In the genomic region with DNA sequence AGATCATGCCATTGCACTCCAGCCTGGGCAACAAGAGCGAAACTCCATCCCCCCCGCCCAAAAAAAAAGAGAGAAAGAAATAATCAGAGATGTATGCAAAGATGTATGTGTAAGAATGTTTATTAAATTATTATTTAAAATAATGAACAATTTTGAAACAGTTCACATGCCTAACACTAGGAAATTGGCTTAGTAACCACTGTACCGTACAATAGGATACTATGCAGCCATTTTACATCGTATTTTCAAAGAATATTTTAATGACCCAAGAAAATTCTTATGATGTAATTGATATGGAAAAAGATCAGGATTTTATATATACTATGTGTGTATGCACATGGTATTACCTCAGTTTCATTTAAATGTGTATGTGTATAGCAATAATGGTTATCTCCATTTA, we compare ENCODE assay signal across 19 cellular contexts.
DNase-seq lines count a peak whose midpoint lies in the region; TF ChIP-seq lines count a peak whose summit lies in the region.
"Had no signal": no experiment of that assay in that cellular context is flagged by ENCODE, and none has a peak within 500 bp of the region (broad histone marks: within the 10 kb centered on the region; RNA-seq: fewer than 3 reads in every experiment).

No MANE protein-coding gene starts in this region.

- TF ChIP-seq CTCF in AG10803 (conservative IDR thresholded peaks at IDR 0.05; ENCODE audit: low read length) (peak; percentile 31; the same call in 1 of the 2 replicates), RWPE1 (conservative IDR thresholded peaks at IDR 0.05; ENCODE audit: low read depth) (no peak), fibroblast of villous mesenchyme (IDR thresholded peaks at IDR 0.05; ENCODE audit: insufficient read depth, low read depth, low read length) (peak; percentile 17)

- intact Hi-C loops in posterior vena cava (cut with DNase I): no loop called here

- POLR2A ChIA-PET in RWPE1 (lab: Yijun Ruan, JAX; ENCODE audit: low non-redundant PET): no interaction called here

- H3K4me3 ChIP-seq in AG10803 (ENCODE audit: low read length) (no peak overlapping the region), fibroblast of villous mesenchyme (ENCODE audit: low read depth, low read length) (no peak overlapping the region)
- H3K4me3 ChIP-seq: BLaER1, MG63, SJSA1 had no signal

- H3K27ac ChIP-seq in RWPE1: peak overlapping the region; percentile 20; the same call in 1 of the 2 replicates
- H3K27ac ChIP-seq: BLaER1, SJSA1 had no signal

- no peak for TF ChIP-seq POLR2A in erythroblast (IDR thresholded peaks at IDR 0.05; ENCODE audit: low read length)

- DNase-seq in AG10803 (ENCODE audit: low read depth): no peak
- DNase-seq in RWPE1 (ENCODE audit: low spot score): no peak
- DNase-seq in fibroblast of villous mesenchyme (ENCODE audit: low read depth): no peak
- peak; percentile 9 for DNase-seq in posterior vena cava (ENCODE audit: low spot score)
- DNase-seq in erythroblast (lab: John Stamatoyannopoulos, UW): no peak
- no peak for DNase-seq in NCI-H2107 (lab: John Stamatoyannopoulos, UW)
- no peak for DNase-seq in AG08395 (ENCODE audit: low spot score)
- DNase-seq: CD4-positive, alpha-beta memory T cell; GDM1; Kasumi-1; MG63; NCI-H1417; NCI-H1694 treated with DMSO at 0.1 percent for 48 hours; NCI-H2081 treated with DMSO at 0.1 percent for 48 hours; NCI-H446; NCI-H526; SW 1271 had no signal

- CTCF ChIA-PET in RWPE1 (lab: Yijun Ruan, JAX): no interaction called here
